8 cellular contexts compared by ENCODE assay signal in genomic region chr6:138161434-138162103, GRCh38. TPM values are rescaled to one million over a fixed set of nuclear protein-coding genes. Genes with fewer than 3 reads are reported as not detected.
A peak's percentile ranks its signal among the peaks of the same experiment; 100 is the strongest.
DNase-seq lines count a peak whose midpoint lies in the region; ATAC-seq and TF ChIP-seq lines count a peak whose summit lies in the region.

A gene with protein sequence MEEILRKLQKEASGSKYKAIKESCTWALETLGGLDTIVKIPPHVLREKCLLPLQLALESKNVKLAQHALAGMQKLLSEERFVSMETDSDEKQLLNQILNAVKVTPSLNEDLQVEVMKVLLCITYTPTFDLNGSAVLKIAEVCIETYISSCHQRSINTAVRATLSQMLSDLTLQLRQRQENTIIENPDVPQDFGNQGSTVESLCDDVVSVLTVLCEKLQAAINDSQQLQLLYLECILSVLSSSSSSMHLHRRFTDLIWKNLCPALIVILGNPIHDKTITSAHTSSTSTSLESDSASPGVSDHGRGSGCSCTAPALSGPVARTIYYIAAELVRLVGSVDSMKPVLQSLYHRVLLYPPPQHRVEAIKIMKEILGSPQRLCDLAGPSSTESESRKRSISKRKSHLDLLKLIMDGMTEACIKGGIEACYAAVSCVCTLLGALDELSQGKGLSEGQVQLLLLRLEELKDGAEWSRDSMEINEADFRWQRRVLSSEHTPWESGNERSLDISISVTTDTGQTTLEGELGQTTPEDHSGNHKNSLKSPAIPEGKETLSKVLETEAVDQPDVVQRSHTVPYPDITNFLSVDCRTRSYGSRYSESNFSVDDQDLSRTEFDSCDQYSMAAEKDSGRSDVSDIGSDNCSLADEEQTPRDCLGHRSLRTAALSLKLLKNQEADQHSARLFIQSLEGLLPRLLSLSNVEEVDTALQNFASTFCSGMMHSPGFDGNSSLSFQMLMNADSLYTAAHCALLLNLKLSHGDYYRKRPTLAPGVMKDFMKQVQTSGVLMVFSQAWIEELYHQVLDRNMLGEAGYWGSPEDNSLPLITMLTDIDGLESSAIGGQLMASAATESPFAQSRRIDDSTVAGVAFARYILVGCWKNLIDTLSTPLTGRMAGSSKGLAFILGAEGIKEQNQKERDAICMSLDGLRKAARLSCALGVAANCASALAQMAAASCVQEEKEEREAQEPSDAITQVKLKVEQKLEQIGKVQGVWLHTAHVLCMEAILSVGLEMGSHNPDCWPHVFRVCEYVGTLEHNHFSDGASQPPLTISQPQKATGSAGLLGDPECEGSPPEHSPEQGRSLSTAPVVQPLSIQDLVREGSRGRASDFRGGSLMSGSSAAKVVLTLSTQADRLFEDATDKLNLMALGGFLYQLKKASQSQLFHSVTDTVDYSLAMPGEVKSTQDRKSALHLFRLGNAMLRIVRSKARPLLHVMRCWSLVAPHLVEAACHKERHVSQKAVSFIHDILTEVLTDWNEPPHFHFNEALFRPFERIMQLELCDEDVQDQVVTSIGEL (N-terminal part only) (plus strand): TSS chr6:138161939. CDS start chr6:138162087, 148 bp downstream.

- H3K27me3 ChIP-seq in Panc1 (ENCODE audit: control insufficient read depth, insufficient read depth, low read length) (peaks cover 57% of the 10 kb centered on the region), neuronal stem cell (ENCODE audit: control insufficient read depth in 3 of 3, insufficient read depth in 3 of 3, low read depth in 1 of 3, low read length in 3 of 3) (peaks cover 0 to 71% (median 10%) of the 10 kb centered on the region in 3 experiments)

- DNase-seq in DMS79 treated with DMSO at 0.1 percent for 48 hours (lab: John Stamatoyannopoulos, UW) (peak; percentile 76), DMS79 (lab: John Stamatoyannopoulos, UW) (no peak), Panc1 (ENCODE audit: low read depth, low spot score) (no peak), activated gamma-delta T cell treated with Interleukin-2 at 50 U/mL for 16 hours (peak; percentile 31), germinal center (ENCODE audit: low spot score) (peak; percentile 56), neuronal stem cell (ENCODE audit: low spot score) (peak; percentile 67)

- peak within 1 kb of the TSS; percentile 60 for H2AK5ac ChIP-seq in neuronal stem cell (ENCODE audit: low read depth, low read length)

- 0 out of 2 replicates have a peak, but pooled peaks have one; percentile 10 for TF ChIP-seq CTCF in Panc1 (IDR thresholded peaks at IDR 0.05)

- no peak within 1 kb of the TSS for H3K27ac ChIP-seq in Panc1 (ENCODE audit: low read length)
- H3K27ac ChIP-seq in neuronal stem cell (replicated peaks; ENCODE audit: low read length): peak within 1 kb of the TSS; percentile 26
- H3K27ac ChIP-seq in temporal lobe (ENCODE audit: low read depth, low read length): peak within 1 kb of the TSS; percentile 86

- H3K4me3 ChIP-seq in Panc1 (ENCODE audit: low read depth in 2 of 2, low read length in 2 of 2): peak within 1 kb of the TSS; percentile 56 to 62
- peak within 1 kb of the TSS; percentile 43 to 87 for H3K4me3 ChIP-seq in neuronal stem cell (ENCODE audit: low read length in 2 of 2)

- peak within 1 kb of the TSS; percentile 79 for H2BK15ac ChIP-seq in neuronal stem cell (ENCODE audit: low read length)

- peak within 1 kb of the TSS; percentile 95 for H3K4me2 ChIP-seq in neuronal stem cell (ENCODE audit: insufficient read depth, low read length, poor library complexity, severe bottlenecking)

- POLR2A ChIA-PET in Panc1 (lab: Charles Lee): interaction anchor here (0.7 kb wide), 1 partner anchor 36 kb away, joined by 3 read pairs; no protein-coding TSS in a partner anchor

- no TSS peak for BruUV-seq in Panc1 (replicated peaks; lab: Mats Ljungman, UMichigan)

- no CpG with 5 or more reads among the region's 88 CpGs for WGBS in neuronal stem cell (ENCODE audit: extremely low coverage in 2 of 2, insufficient read length in 2 of 2, insufficient replicate concordance in 1 of 2), 2 donors

- peak within 1 kb of the TSS; percentile 73 for H3K9ac ChIP-seq in neuronal stem cell (ENCODE audit: low read depth, low read length, poor library complexity)

- H2BK5ac ChIP-seq in neuronal stem cell (ENCODE audit: low read length): peak within 1 kb of the TSS; percentile 15

- intact Hi-C loops in Panc1 (cut with micrococcal nuclease; ENCODE audit: unreplicated experiment): no loop called here

- H3K9me3 ChIP-seq in Panc1 (ENCODE audit: control insufficient read depth, insufficient read depth, low read depth, low read length) (no peaks in the 10 kb centered on the region), neuronal stem cell (replicated peaks in 1 of 2; ENCODE audit: control insufficient read depth in 2 of 2, insufficient read depth in 1 of 2, low read depth in 1 of 2, low read length in 2 of 2) (no peaks in the 10 kb centered on the region)

- peak within 1 kb of the TSS; percentile 93 for H3K18ac ChIP-seq in neuronal stem cell (ENCODE audit: low read length)

- peak within 1 kb of the TSS; percentile 6 for H2BK120ac ChIP-seq in neuronal stem cell (ENCODE audit: low read depth, low read length)

- peak; percentile 53 for ATAC-seq in HG03025 (IDR thresholded peaks at IDR 0.05; ENCODE audit: low FRiP score, unreplicated experiment)
- ATAC-seq in Panc1: peak; percentile 95

- CTCF ChIA-PET in Panc1 (lab: Charles Lee): no interaction called here

- H3K4me1 ChIP-seq in Panc1 (ENCODE audit: control insufficient read depth, insufficient read depth, low read length) (peaks cover 9% of the 10 kb centered on the region; the same call in 1 of the 2 replicates), neuronal stem cell (ENCODE audit: control insufficient read depth in 2 of 2, insufficient read depth in 1 of 2, low read depth in 1 of 2, low read length in 2 of 2) (peaks cover 3 to 7% of the 10 kb centered on the region in 2 donors)

- H4K8ac ChIP-seq in neuronal stem cell (ENCODE audit: low read depth, low read length): no peak within 1 kb of the TSS

- H3K36me3 ChIP-seq in Panc1 (ENCODE audit: control insufficient read depth, insufficient read depth, low read length) (no peaks in the 10 kb centered on the region; the same call in 1 of the 2 replicates), neuronal stem cell (replicated peaks in 1 of 2; ENCODE audit: control insufficient read depth in 2 of 2, insufficient read depth in 2 of 2, low read length in 2 of 2) (no peaks in the 10 kb centered on the region)

- no peaks in the 10 kb centered on the region for H3K79me1 ChIP-seq in neuronal stem cell (ENCODE audit: low read depth, low read length)

- H3K23ac ChIP-seq in neuronal stem cell (ENCODE audit: low read depth, low read length, poor library complexity): peak within 1 kb of the TSS; percentile 37

- no peak within 1 kb of the TSS for H2BK12ac ChIP-seq in neuronal stem cell (ENCODE audit: low read length)

- in situ Hi-C loops in Panc1 (cut with HindIII; ENCODE audit: low pct_unique_long_range_greater_than_20kb, low sequenced_read_pairs): no loop called here

- peak within 1 kb of the TSS; percentile 85 for H3K14ac ChIP-seq in neuronal stem cell (ENCODE audit: low read length)

- H3K4ac ChIP-seq in neuronal stem cell (ENCODE audit: low read length): no peak within 1 kb of the TSS

- H2AFZ ChIP-seq in neuronal stem cell (ENCODE audit: low read length): peak within 1 kb of the TSS; percentile 96

- H4K91ac ChIP-seq in neuronal stem cell (ENCODE audit: low read depth, low read length, poor library complexity): peak within 1 kb of the TSS; percentile 14

RNA-seq across cellular contexts. Expression of the gene that starts here (rescaled TPM):
- 1.5 TPM for total RNA-seq in Panc1 (2021; ENCODE audit: unreplicated experiment)
- polyA plus RNA-seq in Panc1 (2012; ENCODE audit: insufficient read length): 0.48 TPM
- polyA plus RNA-seq in neuronal stem cell (2013, experiment 1 of 2): 1.4 TPM
- 1.4 TPM for polyA plus RNA-seq in neuronal stem cell (2013, experiment 2 of 2)
- total RNA-seq in temporal lobe: 45.2 TPM

Comparison
In these comparisons a context has a peak if more than half of its experiments do, and no peak if none do; other contexts are left out.
1. RNA of the gene that starts here (total RNA-seq): 45.2 TPM in temporal lobe (single experiment); 1.5 TPM in Panc1 (single experiment); every median in the first group is over 10 times any median in the second.
2. DNase-seq: peak in DMS79 treated with DMSO at 0.1 percent for 48 hours (single experiment), activated gamma-delta T cell treated with Interleukin-2 at 50 U/mL for 16 hours (single experiment), germinal center (single experiment) and neuronal stem cell (single experiment); none in DMS79 (single experiment) and Panc1 (single experiment).